28 cellular contexts compared by ENCODE assay signal in the genomic region with DNA sequence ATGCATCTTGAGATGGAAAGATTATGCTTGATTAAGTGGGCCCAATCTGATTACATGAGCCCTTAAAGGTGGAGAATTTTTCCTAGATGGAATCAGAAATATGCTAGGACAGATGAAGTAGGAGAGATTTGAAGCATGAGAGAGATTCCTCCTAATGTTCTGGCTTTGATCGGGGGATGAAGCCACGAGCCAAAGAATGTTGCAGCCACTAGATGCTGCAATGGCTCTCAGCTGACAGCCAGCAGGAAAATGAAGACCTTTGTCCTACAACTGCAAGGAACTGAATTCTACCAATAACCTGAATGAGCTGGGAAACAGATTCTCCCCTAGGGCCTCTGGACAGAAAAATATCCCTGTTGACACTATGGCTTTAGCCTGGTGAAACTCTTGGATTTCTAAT.
"Had no signal": no experiment of that assay in that cellular context is flagged by ENCODE, and none has a peak within 500 bp of the region (broad histone marks: within the 10 kb centered on the region; RNA-seq: fewer than 3 reads in every experiment).

No MANE protein-coding gene starts in this region.

- DNase-seq: heart left ventricle; hypothalamus; immature natural killer cell; kidney; mesendoderm; naive thymus-derived CD4-positive, alpha-beta T cell; nucleus accumbens; pancreas; posterior cingulate gyrus; retina; right cardiac atrium; stimulated activated CD4-positive, alpha-beta T cell treated with anti-CD3 and anti-CD28 coated beads, Interleukin-12 subunit alpha, Interleukin-12 subunit beta, amount 100 ng/mL, for 4 hours; stimulated activated CD4-positive, alpha-beta T cell treated with anti-CD3 and anti-CD28 coated beads, Interleukin-15, amount 100 ng/mL, for 24 hours; stimulated activated CD4-positive, alpha-beta T cell treated with anti-CD3 and anti-CD28 coated beads, Interleukin-2, amount 100 ng/mL, for 24 hours; stimulated activated CD4-positive, alpha-beta T cell treated with anti-CD3 and anti-CD28 coated beads, Interleukin-4, amount 100 ng/mL, for 1 hour; stimulated activated naive B cell treated with anti-CD40 and anti-IgM and Interleukin-4, amounts not matched to agents 10 μg/mL and 1 μg/mL and 100 μg/mL, for 72 hours; stimulated activated naive CD8-positive, alpha-beta T cell treated with anti-CD3 and anti-CD28 coated beads, Interleukin-15, Interleukin-2, amounts not matched to agents 100 U/mL and 50 U/mL, for 24 hours; stomach; testis; thyroid gland; transverse colon; upper lobe of right lung had no signal

- ATAC-seq: heart left ventricle; left lobe of liver; naive thymus-derived CD4-positive, alpha-beta T cell; natural killer cell treated with Interleukin-12 subunit alpha and Interleukin-12 subunit beta and Interleukin-15 and Interleukin-18, amount 100 ng/mL, for 72 hours; pancreas; right cardiac atrium; sciatic nerve; stimulated activated naive B cell treated with anti-CD40 and anti-IgM and Interleukin-4, amounts not matched to agents 10 μg/mL and 1 μg/mL and 100 μg/mL, for 72 hours; stimulated activated naive CD8-positive, alpha-beta T cell treated with anti-CD3 and anti-CD28 coated beads, Interleukin-15, Interleukin-2, amounts not matched to agents 100 U/mL and 50 U/mL, for 24 hours; upper lobe of right lung had no signal

- H3K4me1 ChIP-seq: pancreas, prostate gland, stomach, testis, thyroid gland, transverse colon, upper lobe of right lung had no signal

- H3K36me3 ChIP-seq: heart left ventricle, pancreas, prostate gland, stomach, thyroid gland, transverse colon, upper lobe of right lung had no signal

- H3K9me3 ChIP-seq: pancreas, prostate gland, testis, thyroid gland, upper lobe of right lung had no signal

- H3K27ac ChIP-seq: pancreas, prostate gland, skin epidermis, stomach, testis, thyroid gland, transverse colon, upper lobe of right lung had no signal

- H3K27me3 ChIP-seq: pancreas, stomach, testis, thyroid gland, transverse colon, upper lobe of right lung had no signal

- H3K4me3 ChIP-seq: heart left ventricle, lung, pancreas, prostate gland, skin epidermis, stomach, testis, thyroid gland, transverse colon, upper lobe of right lung had no signal
